In the genomic region with DNA sequence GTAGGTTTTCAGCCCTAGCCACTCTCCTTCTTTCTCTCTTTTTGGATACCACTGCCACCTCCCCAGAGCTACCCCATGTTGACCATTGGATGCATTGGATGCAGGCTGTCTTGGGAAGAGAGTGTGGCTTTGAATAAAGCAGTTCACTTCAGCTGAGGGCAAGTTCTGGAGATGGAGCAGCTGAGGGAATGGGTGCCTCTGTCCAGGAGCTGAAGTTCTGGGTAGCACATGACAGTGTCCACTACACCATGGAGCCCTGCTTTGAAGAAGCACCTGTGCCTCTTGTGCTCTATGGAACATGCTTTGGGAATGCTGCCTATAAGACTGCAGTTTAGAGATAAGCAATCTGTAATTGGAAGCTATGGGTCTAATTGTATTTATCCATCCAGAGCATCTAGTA, we compare ENCODE assay signal across 11 cellular contexts.
"Had no signal": no experiment of that assay in that cellular context is flagged by ENCODE, and none has a peak within 500 bp of the region (broad histone marks: within the 10 kb centered on the region; RNA-seq: fewer than 3 reads in every experiment).

No MANE protein-coding gene starts in this region.

- H3K4me3 Mint-ChIP-seq: GM23338, H9, HFFc6 had no signal

- H3K36me3 ChIP-seq: HAP-1 had no signal

- ATAC-seq: GM23338, HCT116 had no signal

- H3K9ac ChIP-seq: GM23248 had no signal

- H3K4me1 Mint-ChIP-seq: GM23338, H9 had no signal

- H3K9me3 ChIP-seq: HAP-1 had no signal

- H3K4me1 ChIP-seq: HAP-1 had no signal

- DNase-seq: GM23248, GOT3, H7, H9, HCEC 1CT, HFFc6 had no signal

- H3K27ac ChIP-seq: GM23248 had no signal

- H3K27ac Mint-ChIP-seq: GM23338, H9, HFFc6 had no signal

- H3K4me3 ChIP-seq: GM23248, GM23338, HAP-1 had no signal

- FAIRE-seq: H1, H54 had no signal

- H2AFZ ChIP-seq: GM23248, GM23338 had no signal

- H3K4me2 ChIP-seq: GM23338 had no signal
